ENCODE assay signal across 24 cellular contexts in genomic region chr12:113996026-113996425, GRCh38. TPM values are rescaled to one million over a fixed set of nuclear protein-coding genes. Genes with fewer than 3 reads are reported as not detected.
DNase-seq lines count a peak whose midpoint lies in the region; ATAC-seq, FAIRE-seq and TF ChIP-seq lines count a peak whose summit lies in the region.
"Had no signal": no experiment of that assay in that cellular context is flagged by ENCODE, and none has a peak within 500 bp of the region (broad histone marks: within the 10 kb centered on the region; RNA-seq: fewer than 3 reads in every experiment).

No MANE protein-coding gene starts in this region.

- H3K4me1 Mint-ChIP-seq in T-helper 17 cell, result no peaks in the 10 kb centered on the region
- H3K4me1 Mint-ChIP-seq: B cell, immature natural killer cell had no signal

- H3K4me3 ChIP-seq in K562, result no peak overlapping the region
- no peak overlapping the region for H3K4me3 ChIP-seq in mesendoderm (ENCODE audit: low read length)
- H3K4me3 ChIP-seq in small intestine (ENCODE audit: low read depth in 1 of 2, low read length in 2 of 2), result no peak overlapping the region
- H3K4me3 ChIP-seq: right atrium auricular region had no signal

- DNase-seq in EH (ENCODE audit: low read depth) (peak; percentile 6), HuH-7 (ENCODE audit: low spot score) (peak; percentile 12), K562 (ENCODE audit: extremely low read depth in 1 of 4, low spot score in 3 of 4) (peak in 1 of 4 experiments; percentile 12), mesendoderm (peak; percentile 57), T-helper 17 cell (no peak), NCI-H146 (lab: John Stamatoyannopoulos, UW) (no peak), small intestine (no peak)
- DNase-seq: activated CD4-positive, alpha-beta T cell treated with anti-CD3 and anti-CD28 coated beads, Interleukin-2, amount 50 U/mL, for 4 hours; activated naive CD4-positive, alpha-beta T cell; activated T-cell treated with anti-CD3 and anti-CD28 coated beads for 4 hours; amygdala; GOT3; immature natural killer cell; MM.1S; NCI-H1694; Right ventricle myocardium superior; stimulated activated naive CD8-positive, alpha-beta T cell treated with anti-CD3 and anti-CD28 coated beads, Interleukin-15, amount 100 ng/mL, for 72 hours had no signal

- TF ChIP-seq CTCF in K562 (IDR thresholded peaks at IDR 0.05 in 2 of 3, conservative IDR thresholded peaks at IDR 0.05 in 1 of 3; ENCODE audit: insufficient read depth in 2 of 3, low read depth in 1 of 3, low read length in 3 of 3), result peak in 2 of 3 experiments; percentile 37 to 42; a peak in 2 of 6 replicates

- no peaks in the 10 kb centered on the region; the same call in 1 of the 2 replicates for H4K20me1 ChIP-seq in K562 (replicated peaks; ENCODE audit: control insufficient read depth, insufficient read depth, low read length)

- no peak overlapping the region for H3K27ac Mint-ChIP-seq in T-helper 17 cell
- H3K27ac Mint-ChIP-seq: B cell, immature natural killer cell, type B pancreatic cell had no signal

- POLR2A ChIA-PET in K562 (lab: Yijun Ruan, JAX), result interaction anchor here (2.1 kb wide), 1 partner anchor 13 kb away, joined by 4 read pairs; no protein-coding TSS in a partner anchor

- H3K9ac ChIP-seq in K562 (ENCODE audit: insufficient read depth in 1 of 2, low read depth in 2 of 2, low read length in 2 of 2) (no peak overlapping the region), mesendoderm (ENCODE audit: low read length) (no peak overlapping the region)

- ATAC-seq in K562 (peak; percentile 82), T-helper 17 cell (no peak), HG02571 (IDR thresholded peaks at IDR 0.05; ENCODE audit: unreplicated experiment) (no peak)
- ATAC-seq: esophagus mucosa; stimulated activated naive CD8-positive, alpha-beta T cell treated with anti-CD3 and anti-CD28 coated beads, Interleukin-15, amount 100 ng/mL, for 72 hours had no signal

- no peak overlapping the region for H2AFZ ChIP-seq in K562 (ENCODE audit: low read depth, low read length)

- peak in 1 of 2 experiments; percentile 30; a peak in 2 of 4 replicates for TF ChIP-seq RAD21 in K562 (CRISPR knock-in tag; conservative IDR thresholded peaks at IDR 0.05 in 1 of 2, IDR thresholded peaks at IDR 0.05 in 1 of 2)

- CTCF ChIA-PET in K562 (lab: Yijun Ruan, JAX; ENCODE audit: low intra/inter-chr PET ratio), result no interaction called here

- no peak for TF ChIP-seq EP300 in K562 (IDR thresholded peaks at IDR 0.05; ENCODE audit: low read length)

- peaks cover 2% of the 10 kb centered on the region for H3K36me3 Mint-ChIP-seq in T-helper 17 cell (ENCODE audit: low read depth)
- H3K36me3 Mint-ChIP-seq: immature natural killer cell, type B pancreatic cell had no signal

- H3K56ac ChIP-seq in mesendoderm (ENCODE audit: low read length), result no peak overlapping the region

- H3K9me1 ChIP-seq in K562 (ENCODE audit: control insufficient read depth, insufficient read depth, low read length), result no peaks in the 10 kb centered on the region

- no peak overlapping the region for H3K4me3 Mint-ChIP-seq in T-helper 17 cell
- H3K4me3 Mint-ChIP-seq: B cell; immature natural killer cell; stimulated activated naive CD8-positive, alpha-beta T cell treated with anti-CD3 and anti-CD28 coated beads, Interleukin-15, amount 100 ng/mL, for 72 hours; type B pancreatic cell had no signal

- H3K4me1 ChIP-seq in K562 (replicated peaks in 1 of 2; ENCODE audit: control insufficient read depth in 2 of 2, insufficient read depth in 2 of 2, low read length in 2 of 2) (no peaks in the 10 kb centered on the region), mesendoderm (ENCODE audit: control insufficient read depth, low read depth, low read length) (no peaks in the 10 kb centered on the region), small intestine (ENCODE audit: control insufficient read depth in 2 of 2, insufficient read depth in 1 of 2, low read depth in 1 of 2, low read length in 1 of 2) (no peaks in the 10 kb centered on the region)
- H3K4me1 ChIP-seq: Caco-2, right atrium auricular region had no signal

- H2BK120ac ChIP-seq in mesendoderm (ENCODE audit: low read depth, low read length), result no peak overlapping the region

- H2BK5ac ChIP-seq in mesendoderm (ENCODE audit: low read length), result no peak overlapping the region

- FAIRE-seq in K562 (lab: Jason Lieb, UNC) (no peak), small intestine (lab: Jason Lieb, UNC) (no peak)

- H3K4ac ChIP-seq in mesendoderm (ENCODE audit: low read depth, low read length), result no peak overlapping the region

- 0% methylated on average over 6 of the region's 7 CpGs for WGBS in K562 (ENCODE audit: insufficient coverage, low coverage, missing lambda C conversion rate)
- WGBS in mesendoderm (ENCODE audit: extremely low coverage, insufficient coverage, low lambda C conversion rate), result no CpG with 5 or more reads among the region's 7 CpGs
- 20 to 39% (median 31%) methylated on average over 7 of the region's 7 CpGs for WGBS in small intestine, 3 donors

- peaks cover 81% of the 10 kb centered on the region for H3K27me3 Mint-ChIP-seq in T-helper 17 cell

- BruUV-seq in K562 (replicated peaks; lab: Mats Ljungman, UMichigan), result no TSS peak

- H3K9me3 ChIP-seq in K562 (replicated peaks; ENCODE audit: control insufficient read depth, insufficient read depth, low read depth, low read length) (0 out of 2 replicates have a peak, but pooled peaks cover 1% of the 10 kb centered on the region), T-helper 17 cell (ENCODE audit: control insufficient read depth, low read length, poor library complexity, severe bottlenecking) (no peaks in the 10 kb centered on the region), small intestine (ENCODE audit: control insufficient read depth, low read depth) (no peaks in the 10 kb centered on the region)
- H3K9me3 ChIP-seq: Caco-2, right atrium auricular region had no signal

- no peak overlapping the region for H3K27ac ChIP-seq in K562 (ENCODE audit: extremely low read depth, low read depth, low read length)
- H3K27ac ChIP-seq in mesendoderm (ENCODE audit: low read depth, low read length), result no peak overlapping the region
- no peak overlapping the region for H3K27ac ChIP-seq in small intestine (ENCODE audit: low read depth in 1 of 2, low read length in 1 of 2)
- H3K27ac ChIP-seq: right atrium auricular region, VCaP had no signal

- no peak overlapping the region for H2BK15ac ChIP-seq in mesendoderm (replicated peaks; ENCODE audit: low read depth)

- H4K8ac ChIP-seq in mesendoderm (ENCODE audit: low read depth, low read length), result no peak overlapping the region

- no peak overlapping the region for H3K23ac ChIP-seq in mesendoderm (ENCODE audit: low read length)

- H3K79me2 ChIP-seq in K562 (ENCODE audit: control insufficient read depth, insufficient read depth, low read length), result no peaks in the 10 kb centered on the region
- no peaks in the 10 kb centered on the region for H3K79me2 ChIP-seq in mesendoderm (ENCODE audit: control insufficient read depth, insufficient read depth, low read length)

- H4K5ac ChIP-seq in mesendoderm (ENCODE audit: low read length), result no peak overlapping the region

- H3K27me3 ChIP-seq in K562 (ENCODE audit: control insufficient read depth in 2 of 2, insufficient read depth in 2 of 2, low read length in 2 of 2), result peaks cover 0 to 22% of the 10 kb centered on the region in 2 experiments; a peak in 3 of 5 replicates
- no peaks in the 10 kb centered on the region for H3K27me3 ChIP-seq in mesendoderm (ENCODE audit: insufficient read depth, low read length, poor library complexity)
- peaks cover 0 to 5% of the 10 kb centered on the region in 2 donors for H3K27me3 ChIP-seq in small intestine (ENCODE audit: control insufficient read depth in 2 of 2, insufficient read depth in 2 of 2, low read length in 2 of 2)
- H3K27me3 ChIP-seq: right atrium auricular region had no signal

- H3K36me3 ChIP-seq in K562 (ENCODE audit: control insufficient read depth, insufficient read depth, low read length) (no peaks in the 10 kb centered on the region), mesendoderm (ENCODE audit: control insufficient read depth, insufficient read depth, low read length) (no peaks in the 10 kb centered on the region), small intestine (ENCODE audit: control insufficient read depth in 2 of 2, insufficient read depth in 2 of 2, low read length in 2 of 2) (no peaks in the 10 kb centered on the region)
- H3K36me3 ChIP-seq: right atrium auricular region had no signal

- no peak for TF ChIP-seq POLR2A in K562 (conservative IDR thresholded peaks at IDR 0.05)

- H3K79me1 ChIP-seq in mesendoderm (ENCODE audit: low read length), result no peaks in the 10 kb centered on the region

- in situ Hi-C loops in K562 (cut with MboI), result loop anchor here (25.0 kb wide), 2 partner anchors 1766 to 1941 kb away; no protein-coding TSS in a partner anchor

- intact Hi-C loops in K562 (cut with micrococcal nuclease), result no loop called here

- H2AK5ac ChIP-seq in mesendoderm (ENCODE audit: low read length), result no peak overlapping the region

- H3K18ac ChIP-seq in mesendoderm (ENCODE audit: low read length), result no peak overlapping the region

- no peak overlapping the region for H3K4me2 ChIP-seq in K562 (ENCODE audit: insufficient read depth, low read length)
- no peak overlapping the region for H3K4me2 ChIP-seq in mesendoderm (ENCODE audit: low read length)

TF ChIP-seq in K562, 482 proteins besides CTCF, POLR2A, EP300 and RAD21 (continues in another document):
- no peak for TF ChIP-seq ETS2 (tag; IDR thresholded peaks at IDR 0.05; ENCODE audit: borderline replicate concordance, poor library complexity, severe bottlenecking)
- no peak for TF ChIP-seq ZC3H11A (IDR thresholded peaks at IDR 0.05; ENCODE audit: low read depth, low read length)

RNA-seq across cellular contexts. Expression of gene RBM19, which starts 29.9 kb away (rescaled TPM):
- total RNA-seq in K562 (2011; cell fraction: chromatin; rRNA removed; ENCODE audit: low replicate concordance), result 62.4 and 97.5 TPM in 2 replicates
- total RNA-seq in K562 (2011; cell fraction: nucleolus; rRNA removed), result 44.2 and 51.4 TPM in 2 replicates
- total RNA-seq in K562 (2011; cell fraction: nucleoplasm; rRNA removed), result 50.4 and 55.4 TPM in 2 replicates
- 50.4 and 51.0 TPM in 2 replicates for total RNA-seq in K562 (2014; rRNA removed)
- 30.9 and 34.5 TPM in 2 replicates for total RNA-seq in K562 (2014; rRNA removed; fragmentation: Illumina TruSeq; extraction: Trizol)
- total RNA-seq in K562 (2015; rRNA removed; fragmentation: Illumina TruSeq; extraction: Trizol), result 42.1 and 45.2 TPM in 2 replicates
- 51.5 and 58.4 TPM in 2 replicates for total RNA-seq in K562 (2021)
- 22.4 and 22.6 TPM in 2 replicates for polyA plus RNA-seq in K562 (2011; rRNA removed)
- 16.8 and 23.2 TPM in 2 replicates for polyA plus RNA-seq in K562 (2011; cell fraction: cytosol; rRNA removed)
- 63.1 and 103 TPM in 2 replicates for polyA plus RNA-seq in K562 (2011; cell fraction: nucleus; rRNA removed)
- 23.4 and 32.8 TPM in 2 replicates for polyA plus RNA-seq in K562 (2012)
- 37.9 TPM in 2 replicates for polyA plus RNA-seq in K562 (2014; fragmentation: Illumina TruSeq; extraction: Trizol)
- polyA plus RNA-seq in K562 (2014; fragmentation: Nextera tagmentation; extraction: Ambion mirVana), result 10 to 100 TPM; 16.0 to 19.5 TPM
- 49.7 and 53.4 TPM in 2 replicates for polyA plus RNA-seq in K562 (2014; rRNA removed)
- polyA minus RNA-seq in K562 (2011; rRNA and poly(A)+ RNA removed), result 26.9 and 34.1 TPM in 2 replicates
- 21.8 and 27.6 TPM in 2 replicates for polyA minus RNA-seq in K562 (2011; cell fraction: cytosol; rRNA and poly(A)+ RNA removed)
- 41.9 and 53.0 TPM in 2 replicates for polyA minus RNA-seq in K562 (2011; cell fraction: nucleus; rRNA and poly(A)+ RNA removed)
- 39.6 TPM for polyA plus RNA-seq in mesendoderm (2013, experiment 1 of 2)
- 40.6 TPM for polyA plus RNA-seq in mesendoderm (2013, experiment 2 of 2)
- 10 to 100 TPM; 52.9 to 63.0 TPM for total RNA-seq in T-helper 17 cell
- 10 to 100 TPM in 2 of 3 donors, 1 to 10 TPM in 1; 10.0 to 14.8 (median 14.5) TPM for polyA plus RNA-seq in small intestine

Comparison
In these comparisons a context has a peak if more than half of its experiments do, and no peak if none do; other contexts are left out.
1. DNase-seq: peak in EH (single experiment), HuH-7 (single experiment) and mesendoderm (single experiment); none in T-helper 17 cell (0 of 3), NCI-H146 (single experiment) and small intestine (single experiment).